1 cellular context compared by ENCODE assay signal in genomic region chr4:174193438-174194015, GRCh38.
TF ChIP-seq lines count a peak whose summit lies in the region.

No MANE protein-coding gene starts in this region.

TF ChIP-seq in IMR-90, 13 proteins besides CTCF, POLR2A, EP300 and RAD21 (continued from another document):
- TF ChIP-seq, protein P1, sequence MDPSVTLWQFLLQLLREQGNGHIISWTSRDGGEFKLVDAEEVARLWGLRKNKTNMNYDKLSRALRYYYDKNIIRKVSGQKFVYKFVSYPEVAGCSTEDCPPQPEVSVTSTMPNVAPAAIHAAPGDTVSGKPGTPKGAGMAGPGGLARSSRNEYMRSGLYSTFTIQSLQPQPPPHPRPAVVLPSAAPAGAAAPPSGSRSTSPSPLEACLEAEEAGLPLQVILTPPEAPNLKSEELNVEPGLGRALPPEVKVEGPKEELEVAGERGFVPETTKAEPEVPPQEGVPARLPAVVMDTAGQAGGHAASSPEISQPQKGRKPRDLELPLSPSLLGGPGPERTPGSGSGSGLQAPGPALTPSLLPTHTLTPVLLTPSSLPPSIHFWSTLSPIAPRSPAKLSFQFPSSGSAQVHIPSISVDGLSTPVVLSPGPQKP (IDR thresholded peaks at IDR 0.05; ENCODE audit: borderline replicate concordance, low read depth, low read length), result no peak
- TF ChIP-seq FOS (IDR thresholded peaks at IDR 0.05; ENCODE audit: low read depth, low read length) (no peak), CHD1 (IDR thresholded peaks at IDR 0.05; ENCODE audit: low read depth, low read length) (no peak), BHLHE40 (IDR thresholded peaks at IDR 0.05; ENCODE audit: low read depth, low read length) (no peak), MAZ (IDR thresholded peaks at IDR 0.05; ENCODE audit: borderline replicate concordance, low read depth, low read length) (no peak)
TF ChIP-seq in IMR-90: peak in this region for 0.
